In the genomic region with DNA sequence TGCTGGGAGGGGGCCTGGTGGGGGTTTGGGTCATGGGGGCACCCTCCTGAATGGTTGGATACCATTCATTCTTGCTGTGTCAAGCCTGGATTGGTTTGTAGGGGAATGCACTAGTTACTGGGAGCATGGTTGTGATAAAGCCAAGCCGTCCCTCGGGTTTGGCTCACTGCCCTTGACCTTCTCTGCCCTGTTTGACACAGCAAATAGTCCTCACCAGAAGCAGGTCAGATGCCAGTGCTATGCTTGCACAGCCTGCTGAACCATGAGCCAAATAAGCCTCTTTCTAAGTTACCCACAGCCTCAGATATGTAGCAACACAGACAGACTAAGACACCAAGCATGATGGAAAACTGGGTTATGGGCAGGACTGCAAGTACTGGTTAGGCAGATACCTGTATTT, we compare ENCODE assay signal across 32 cellular contexts. TPM values are rescaled to one million over a fixed set of nuclear protein-coding genes. Genes with fewer than 3 reads are reported as not detected.
"Had no signal": no experiment of that assay in that cellular context is flagged by ENCODE, and none has a peak within 500 bp of the region (broad histone marks: within the 10 kb centered on the region; RNA-seq: fewer than 3 reads in every experiment).

No MANE protein-coding gene starts in this region.

- H3K27ac ChIP-seq: adrenal gland, ascending aorta, breast epithelium, cardiac muscle cell, colonic mucosa, dorsolateral prefrontal cortex, esophagus muscularis mucosa, foreskin keratinocyte, gastrocnemius medialis, heart left ventricle, VCaP had no signal

- H3K27me3 ChIP-seq: adrenal gland, ascending aorta, breast epithelium, cardiac muscle cell, colonic mucosa, dorsolateral prefrontal cortex, esophagus muscularis mucosa, foreskin keratinocyte, gastrocnemius medialis, heart left ventricle had no signal

- ATAC-seq: activated CD4-positive, CD25-positive, alpha-beta regulatory T cell treated with anti-CD3 and anti-CD28 coated beads, Interleukin-2, amount 50 U/mL, for 24 hours; activated CD8-positive, alpha-beta memory T cell treated with anti-CD3 and anti-CD28 coated beads, Interleukin-2, amount 10 ng/mL, durations not matched to agents 7 days and 5 days; activated CD8-positive, alpha-beta T cell treated with anti-CD3 and anti-CD28 coated beads, Interleukin-2, amount 10 ng/mL, durations not matched to agents 7 days and 5 days; activated naive CD8-positive, alpha-beta T cell treated with anti-CD3 and anti-CD28 coated beads, Interleukin-2, amount 50 U/mL, for 24 hours; foreskin keratinocyte; gastrocnemius medialis had no signal

- DNase-seq: activated B cell treated with CpG ODN at 0.5 μM for 24 hours; activated CD4-positive, alpha-beta memory T cell treated with anti-CD3 and anti-CD28 coated beads for 36 hours; activated CD4-positive, alpha-beta T cell treated with anti-CD3 and anti-CD28 coated beads for 48 hours; activated CD8-positive, alpha-beta memory T cell treated with anti-CD3 and anti-CD28 coated beads, Interleukin-2, amount 10 ng/mL, durations not matched to agents 7 days and 5 days; activated CD8-positive, alpha-beta memory T cell treated with anti-CD3 and anti-CD28 coated beads, Interleukin-2, amount 50 U/mL, for 4 hours; activated CD8-positive, alpha-beta T cell treated with anti-CD3 and anti-CD28 coated beads, Interleukin-2, amount 10 ng/mL, durations not matched to agents 7 days and 5 days; activated effector memory CD4-positive, alpha-beta T cell treated with anti-CD3 and anti-CD28 coated beads, Interleukin-2, amount 50 U/mL, for 16 hours; activated naive CD4-positive, alpha-beta T cell treated with anti-CD3 and anti-CD28 coated beads for 36 hours; activated naive CD8-positive, alpha-beta T cell treated with anti-CD3 and anti-CD28 coated beads for 36 hours; activated naive CD8-positive, alpha-beta T cell treated with anti-CD3 and anti-CD28 coated beads, Interleukin-2, amount 50 U/mL, for 24 hours; activated T-cell treated with anti-CD3 and anti-CD28 coated beads, Interleukin-2, amount 50 U/mL, for 1 hour; activated T-cell treated with anti-CD3 and anti-CD28 coated beads, Interleukin-2, amount 50 U/mL, for 48 hours; central memory CD4-positive, alpha-beta T cell; cerebellar nuclear complex; colonic mucosa; dorsolateral prefrontal cortex; effector memory CD4-positive, alpha-beta T cell; endodermal cell; erythroblast; foreskin keratinocyte; gastrocnemius medialis; glutamatergic neuron; heart left ventricle; T-helper 2 cell had no signal

- H3K9me3 ChIP-seq: adrenal gland, breast epithelium, colonic mucosa, esophagus muscularis mucosa, gastrocnemius medialis had no signal

- H3K4me3 ChIP-seq: adrenal gland, ascending aorta, breast epithelium, cardiac muscle cell, colonic mucosa, dorsolateral prefrontal cortex, esophagus muscularis mucosa, gastrocnemius medialis, heart left ventricle had no signal

- H3K4me1 ChIP-seq: adrenal gland, ascending aorta, breast epithelium, colonic mucosa, esophagus muscularis mucosa, foreskin keratinocyte had no signal

RNA-seq across cellular contexts. Expression of a gene that starts 31.8 kb away (rescaled TPM):
- total RNA-seq: activated B cell treated with CpG ODN at 0.5 μM for 24 hours; activated CD8-positive, alpha-beta memory T cell treated with anti-CD3 and anti-CD28 coated beads for 36 hours; activated CD8-positive, alpha-beta memory T cell treated with anti-CD3 and anti-CD28 coated beads, Interleukin-2, amount 10 ng/mL, durations not matched to agents 7 days and 5 days; activated CD8-positive, alpha-beta T cell treated with anti-CD3 and anti-CD28 coated beads, Interleukin-2, amount 10 ng/mL, durations not matched to agents 7 days and 5 days; activated naive CD8-positive, alpha-beta T cell treated with anti-CD3 and anti-CD28 coated beads for 36 hours; ascending aorta; breast epithelium; foreskin keratinocyte; gastrocnemius medialis; heart left ventricle had no signal
